23 cellular contexts compared by ENCODE assay signal in genomic region chr10:48690791-48691660, GRCh38. TPM values are rescaled to one million over a fixed set of nuclear protein-coding genes. Genes with fewer than 3 reads are reported as not detected.
"Had no signal": no experiment of that assay in that cellular context is flagged by ENCODE, and none has a peak within 500 bp of the region (broad histone marks: within the 10 kb centered on the region; RNA-seq: fewer than 3 reads in every experiment).

No MANE protein-coding gene starts in this region.

- H3K27me3 ChIP-seq: adrenal gland, ascending aorta, gastroesophageal sphincter, heart left ventricle, ovary, spleen, tibial artery had no signal

- H3K4me3 ChIP-seq: adrenal gland, ascending aorta, esophagus squamous epithelium, gastroesophageal sphincter, heart left ventricle, mucosa of descending colon, ovary, prostate gland, spleen, tibial artery had no signal

- H3K9me3 ChIP-seq: adrenal gland, ascending aorta, esophagus squamous epithelium, gastroesophageal sphincter, heart left ventricle, mucosa of descending colon, ovary, prostate gland, spleen, tibial artery had no signal

- DNase-seq: activated CD4-positive, alpha-beta T cell treated with anti-CD3 and anti-CD28 coated beads for 1 hour; activated CD4-positive, alpha-beta T cell treated with anti-CD3 and anti-CD28 coated beads, Interleukin-2, amount 50 U/mL, for 1 hour; activated CD8-positive, alpha-beta T cell treated with anti-CD3 and anti-CD28 coated beads, Interleukin-2, amount 10 ng/mL, durations not matched to agents 7 days and 5 days; adrenal gland; brain microvascular endothelial cell; caudate nucleus; dermis blood vessel endothelial cell; effector memory CD4-positive, alpha-beta T cell; esophagus squamous epithelium; heart left ventricle; left colon; mesendoderm; mucosa of descending colon; ovary; spleen; stimulated activated CD4-positive, alpha-beta T cell treated with anti-CD3 and anti-CD28 coated beads, Interleukin-4, amount 100 ng/mL, for 1 hour; T-cell; tibial artery had no signal

- H3K4me1 ChIP-seq: adrenal gland, ascending aorta, gastroesophageal sphincter, prostate gland had no signal

- H3K36me3 ChIP-seq: adrenal gland, ascending aorta, brain microvascular endothelial cell, esophagus squamous epithelium, gastroesophageal sphincter, heart left ventricle, ovary, prostate gland, tibial artery had no signal

- H3K27ac ChIP-seq: adrenal gland, ascending aorta, brain microvascular endothelial cell, esophagus squamous epithelium, gastroesophageal sphincter, heart left ventricle, ovary, prostate gland, tibial artery, VCaP had no signal

RNA-seq across cellular contexts. Expression of gene WDFY4, which starts 6.4 kb away (rescaled TPM):
- total RNA-seq: neural crest cell had no signal
